ENCODE assay signal across 1 cellular context in genomic region chr1:67747667-67748066, GRCh38.
TF ChIP-seq lines count a peak whose summit lies in the region.

No MANE protein-coding gene starts in this region.

TF ChIP-seq in GM23338, 12 proteins besides CTCF, POLR2A, EP300 and RAD21 (continued from another document):
- TF ChIP-seq ZNF462 (CRISPR knock-in tag; IDR thresholded peaks at IDR 0.05) (no peak), ETS1 (IDR thresholded peaks at IDR 0.05) (no peak), ZNF114 (CRISPR knock-in tag; IDR thresholded peaks at IDR 0.05) (no peak), CREB1 (CRISPR knock-in tag; IDR thresholded peaks at IDR 0.05; ENCODE audit: low read depth) (no peak)
